Comparison of ENCODE assay signal across 10 cellular contexts in genomic region chr6:108799356-108799720, GRCh38.
"Had no signal": no experiment of that assay in that cellular context is flagged by ENCODE, and none has a peak within 500 bp of the region (broad histone marks: within the 10 kb centered on the region; RNA-seq: fewer than 3 reads in every experiment).

No MANE protein-coding gene starts in this region.

- H3K27ac ChIP-seq: coronary artery, esophagus squamous epithelium, psoas muscle, thoracic aorta had no signal

- H3K4me3 ChIP-seq: body of pancreas, coronary artery, esophagus squamous epithelium, psoas muscle, thoracic aorta had no signal

- H3K27me3 Mint-ChIP-seq: activated CD8-positive, alpha-beta memory T cell treated with anti-CD3 and anti-CD28 coated beads, Interleukin-2, amount 10 ng/mL, durations not matched to agents 7 days and 5 days; stimulated activated naive CD8-positive, alpha-beta T cell treated with anti-CD3 and anti-CD28 coated beads, Interleukin-15, Interleukin-2, amounts not matched to agents 100 ng/mL and 50 ng/mL, for 24 hours had no signal

- H3K9me3 Mint-ChIP-seq: activated naive CD4-positive, alpha-beta T cell treated with anti-CD3 and anti-CD28 coated beads, Interleukin-2, amount 50 U/mL, for 72 hours; nephron progenitor cell; stimulated activated naive CD8-positive, alpha-beta T cell treated with anti-CD3 and anti-CD28 coated beads, Interleukin-15, Interleukin-2, amounts not matched to agents 100 ng/mL and 50 ng/mL, for 24 hours had no signal

- H3K9me3 ChIP-seq: body of pancreas, esophagus squamous epithelium, psoas muscle, spleen, thoracic aorta had no signal

- H3K36me3 Mint-ChIP-seq: activated CD8-positive, alpha-beta memory T cell treated with anti-CD3 and anti-CD28 coated beads, Interleukin-2, amount 10 ng/mL, durations not matched to agents 7 days and 5 days; activated naive CD4-positive, alpha-beta T cell treated with anti-CD3 and anti-CD28 coated beads, Interleukin-2, amount 50 U/mL, for 72 hours had no signal

- H3K36me3 ChIP-seq: esophagus squamous epithelium, spleen, thoracic aorta had no signal

- DNase-seq: esophagus squamous epithelium, nephron progenitor cell, psoas muscle had no signal

- ATAC-seq: psoas muscle had no signal

- H3K27me3 ChIP-seq: body of pancreas, esophagus squamous epithelium, spleen had no signal

- H3K4me3 Mint-ChIP-seq: nephron progenitor cell had no signal
